Comparison of ENCODE assay signal across 11 cellular contexts in the genomic region with DNA sequence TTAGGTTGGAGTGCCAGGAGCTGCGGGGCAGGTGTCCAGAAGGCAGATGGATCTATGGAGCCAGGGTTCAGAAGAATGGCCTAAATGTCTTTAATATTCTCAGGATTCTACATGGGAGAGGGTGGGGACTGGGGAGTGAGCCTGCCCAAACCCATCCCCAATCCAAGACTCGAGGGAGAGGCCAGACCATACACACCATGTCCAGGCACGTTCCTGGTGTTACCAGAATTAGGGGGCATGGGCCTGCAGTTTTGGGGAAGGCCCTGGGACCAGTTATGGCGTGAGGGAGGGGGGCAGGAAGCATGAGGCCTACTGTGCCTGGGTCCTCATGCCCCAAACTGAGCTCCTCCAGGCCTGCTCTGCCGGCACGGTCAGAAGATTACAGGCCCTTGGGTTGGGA. TPM values are rescaled to one million over a fixed set of nuclear protein-coding genes. Genes with fewer than 3 reads are reported as not detected.
A peak's percentile ranks its signal among the peaks of the same experiment; 100 is the strongest.
DNase-seq lines count a peak whose midpoint lies in the region; ATAC-seq and TF ChIP-seq lines count a peak whose summit lies in the region.
"Had no signal": no experiment of that assay in that cellular context is flagged by ENCODE, and none has a peak within 500 bp of the region (broad histone marks: within the 10 kb centered on the region; RNA-seq: fewer than 3 reads in every experiment).

No MANE protein-coding gene starts in this region.

- no peaks in the 10 kb centered on the region for H3K9me3 Mint-ChIP-seq in naive thymus-derived CD4-positive, alpha-beta T cell

- CTCF ChIA-PET in naive thymus-derived CD4-positive, alpha-beta T cell (lab: Charles Lee) = no interaction called here

- H3K4me1 Mint-ChIP-seq in naive thymus-derived CD4-positive, alpha-beta T cell = peaks cover 17 to 40% (median 25%) of the 10 kb centered on the region in 7 donors

- POLR2A ChIA-PET in naive thymus-derived CD4-positive, alpha-beta T cell (lab: Charles Lee) = interaction anchor here (0.7 to 1.0 kb wide), 2 partner anchors 18 to 56 kb away, joined by 3 read pairs; no protein-coding TSS in a partner anchor

- H3K4me1 ChIP-seq in cardiac muscle cell (ENCODE audit: low read depth) (peaks cover 12% of the 10 kb centered on the region), urinary bladder (ENCODE audit: insufficient read depth) (no peaks in the 10 kb centered on the region)
- peaks cover 8 to 17% of the 10 kb centered on the region in 2 donors for H3K4me1 ChIP-seq in naive thymus-derived CD4-positive, alpha-beta T cell (ENCODE audit: control insufficient read depth in 2 of 2, insufficient read depth in 2 of 2, low read length in 2 of 2)

- H3K36me3 Mint-ChIP-seq in naive thymus-derived CD4-positive, alpha-beta T cell = peaks cover 0 to 3% (median 0%) of the 10 kb centered on the region in 5 donors

- H3K36me3 ChIP-seq in cardiac muscle cell (peaks cover 6% of the 10 kb centered on the region), urinary bladder (ENCODE audit: insufficient read depth) (peaks cover 2% of the 10 kb centered on the region)
- peaks cover 0 to 4% (median 3%) of the 10 kb centered on the region in 3 experiments for H3K36me3 ChIP-seq in naive thymus-derived CD4-positive, alpha-beta T cell (ENCODE audit: control insufficient read depth in 2 of 3, insufficient read depth in 3 of 3, low read length in 3 of 3)

- no peak for ATAC-seq in Right ventricle myocardium inferior
- ATAC-seq in naive thymus-derived CD4-positive, alpha-beta T cell = no peak
- ATAC-seq in GM19023 (IDR thresholded peaks at IDR 0.05; ENCODE audit: unreplicated experiment) = no peak
- no peak for ATAC-seq in HG02798 (IDR thresholded peaks at IDR 0.05; ENCODE audit: poor library complexity, unreplicated experiment)
- no peak for ATAC-seq in GM19324 (IDR thresholded peaks at IDR 0.05; ENCODE audit: low FRiP score, unreplicated experiment)
- ATAC-seq: activated CD8-positive, alpha-beta memory T cell treated with anti-CD3 and anti-CD28 coated beads, Interleukin-2, amount 10 ng/mL, durations not matched to agents 7 days and 5 days; foreskin keratinocyte; stimulated activated naive CD8-positive, alpha-beta T cell treated with anti-CD3 and anti-CD28 coated beads, Interleukin-15, Interleukin-2, amounts not matched to agents 100 U/mL and 50 U/mL, for 24 hours had no signal

- intact Hi-C loops in Right ventricle myocardium inferior (cut with DNase I) = loop anchor here (1.0 kb wide), 1 partner anchor 30 kb away; the partner anchor contains the start of genes CTNS and SHPK
- intact Hi-C loops in naive thymus-derived CD4-positive, alpha-beta T cell (cut with micrococcal nuclease) = loop anchor here (5.0 kb wide), 3 partner anchors 56 to 619 kb away; partner anchors contain the start of genes CAMKK1 (in 1 of the 2) and HASPIN (in 1 of the 2)

- H3K27me3 Mint-ChIP-seq in naive thymus-derived CD4-positive, alpha-beta T cell = peaks cover 0 to 2% (median 0%) of the 10 kb centered on the region in 5 donors
- H3K27me3 Mint-ChIP-seq: activated CD8-positive, alpha-beta memory T cell treated with anti-CD3 and anti-CD28 coated beads, Interleukin-2, amount 10 ng/mL, durations not matched to agents 7 days and 5 days had no signal

- WGBS in urinary bladder = 75% methylated on average over 6 of the region's 6 CpGs

- peak overlapping the region in 1 of 9 donors; percentile 33 for H3K27ac Mint-ChIP-seq in naive thymus-derived CD4-positive, alpha-beta T cell
- H3K27ac Mint-ChIP-seq: activated CD8-positive, alpha-beta memory T cell treated with anti-CD3 and anti-CD28 coated beads, Interleukin-2, amount 10 ng/mL, durations not matched to agents 7 days and 5 days had no signal

- H3K4me3 ChIP-seq in cardiac muscle cell (peak overlapping the region; percentile 78), choroid plexus epithelial cell (ENCODE audit: low read depth, low read length) (peak overlapping the region; percentile 28), urinary bladder (ENCODE audit: low read depth, low read length) (no peak overlapping the region)
- no peak overlapping the region for H3K4me3 ChIP-seq in naive thymus-derived CD4-positive, alpha-beta T cell (ENCODE audit: low read length)

- H3K4me3 Mint-ChIP-seq in naive thymus-derived CD4-positive, alpha-beta T cell = peak overlapping the region in 8 of 10 donors; percentile 10 to 93 (median 44)

- TF ChIP-seq CTCF in cardiac muscle cell (IDR thresholded peaks at IDR 0.05; ENCODE audit: low read depth, low read length) = no peak
- no peak for TF ChIP-seq CTCF in choroid plexus epithelial cell (conservative IDR thresholded peaks at IDR 0.05; ENCODE audit: low read depth, low read length)

- DNase-seq in cardiac muscle cell (ENCODE audit: low read depth in 1 of 2, low spot score in 1 of 2) (no peak), Right ventricle myocardium inferior (ENCODE audit: missing footprints) (no peak), choroid plexus epithelial cell (ENCODE audit: low read depth) (no peak)
- no peak for DNase-seq in naive thymus-derived CD4-positive, alpha-beta T cell
- DNase-seq: activated CD8-positive, alpha-beta memory T cell treated with anti-CD3 and anti-CD28 coated beads, Interleukin-2, amount 10 ng/mL, durations not matched to agents 7 days and 5 days; stimulated activated naive CD8-positive, alpha-beta T cell treated with anti-CD3 and anti-CD28 coated beads, Interleukin-15, Interleukin-2, amounts not matched to agents 100 U/mL and 50 U/mL, for 24 hours had no signal

- H3K27me3 ChIP-seq in cardiac muscle cell = no peaks in the 10 kb centered on the region
- H3K27me3 ChIP-seq in naive thymus-derived CD4-positive, alpha-beta T cell (ENCODE audit: control insufficient read depth in 2 of 2, insufficient read depth in 2 of 2, low read length in 2 of 2) = no peaks in the 10 kb centered on the region
- H3K27me3 ChIP-seq: foreskin keratinocyte had no signal

- peak overlapping the region; percentile 97 for H3K27ac ChIP-seq in cardiac muscle cell
- no peak overlapping the region for H3K27ac ChIP-seq in naive thymus-derived CD4-positive, alpha-beta T cell (ENCODE audit: low read depth, low read length)
- H3K27ac ChIP-seq in urinary bladder (ENCODE audit: low read depth) = peak overlapping the region; percentile 51
- H3K27ac ChIP-seq: foreskin keratinocyte had no signal

- no peaks in the 10 kb centered on the region for H3K9me3 ChIP-seq in cardiac muscle cell (ENCODE audit: low read depth)
- H3K9me3 ChIP-seq in naive thymus-derived CD4-positive, alpha-beta T cell (ENCODE audit: control insufficient read depth in 2 of 3, low read length in 3 of 3) = no peaks in the 10 kb centered on the region

RNA-seq across cellular contexts. Expression of gene TAX1BP3, which starts 1.9 kb away (rescaled TPM):
- total RNA-seq in cardiac muscle cell (141 and 232 TPM in 2 replicates), Right ventricle myocardium inferior (157 TPM), urinary bladder (64.2 TPM)
- polyA plus RNA-seq in cardiac muscle cell (155 and 286 TPM in 2 replicates), urinary bladder (129 TPM)
- 10 to 100 TPM; 10.5 to 28.4 (median 11.7) TPM for total RNA-seq in naive thymus-derived CD4-positive, alpha-beta T cell
- 10 to 100 TPM; 25.5 to 34.0 TPM for polyA plus RNA-seq in naive thymus-derived CD4-positive, alpha-beta T cell

RNA-seq across cellular contexts. Expression of gene EMC6, which starts 2.1 kb away (rescaled TPM):
- 56.0 and 91.8 TPM in 2 replicates for total RNA-seq in cardiac muscle cell
- polyA plus RNA-seq in cardiac muscle cell = 154 and 165 TPM in 2 replicates
- total RNA-seq in Right ventricle myocardium inferior = 65.5 TPM
- 10 to 100 TPM; 23.1 to 39.0 (median 31.2) TPM for total RNA-seq in naive thymus-derived CD4-positive, alpha-beta T cell
- 100 to 1,000 TPM in 1 of 2 donors, 10 to 100 TPM in 1; 76.4 to 133 TPM for polyA plus RNA-seq in naive thymus-derived CD4-positive, alpha-beta T cell
- total RNA-seq in urinary bladder = 7.8 TPM
- 77.1 TPM for polyA plus RNA-seq in urinary bladder

RNA-seq across cellular contexts. Expression of gene P2RX5, which starts 29.4 kb away (rescaled TPM):
- total RNA-seq in cardiac muscle cell (0.09 and 0.46 TPM in 2 replicates), Right ventricle myocardium inferior (19.4 TPM), urinary bladder (1.3 TPM)
- polyA plus RNA-seq in cardiac muscle cell (0.46 TPM in 1 of 2 replicates, not detected in the other), urinary bladder (1.0 TPM)
- total RNA-seq in naive thymus-derived CD4-positive, alpha-beta T cell = 10 to 100 TPM; 10.7 to 94.5 (median 24.6) TPM
- 10 to 100 TPM; 12.3 to 18.2 TPM for polyA plus RNA-seq in naive thymus-derived CD4-positive, alpha-beta T cell

RNA-seq across cellular contexts. Expression of gene CTNS, which starts 30.0 kb away (rescaled TPM):
- 17.0 and 21.1 TPM in 2 replicates for total RNA-seq in cardiac muscle cell
- polyA plus RNA-seq in cardiac muscle cell = 13.5 and 17.8 TPM in 2 replicates
- 6.6 TPM for total RNA-seq in Right ventricle myocardium inferior
- 10 to 100 TPM in 2 of 5 experiments, 1 to 10 TPM in 3; 4.7 to 15.2 (median 8.8) TPM for total RNA-seq in naive thymus-derived CD4-positive, alpha-beta T cell
- 10 to 100 TPM in 1 of 2 donors, 1 to 10 TPM in 1; 8.1 to 12.9 TPM for polyA plus RNA-seq in naive thymus-derived CD4-positive, alpha-beta T cell
- 10.6 TPM for total RNA-seq in urinary bladder
- 13.8 TPM for polyA plus RNA-seq in urinary bladder

RNA-seq across cellular contexts. Expression of gene SHPK, which starts 30.5 kb away (rescaled TPM):
- total RNA-seq in cardiac muscle cell (6.1 and 8.8 TPM in 2 replicates), Right ventricle myocardium inferior (4.4 TPM), urinary bladder (12.6 TPM)
- polyA plus RNA-seq in cardiac muscle cell (3.6 and 5.0 TPM in 2 replicates), urinary bladder (8.0 TPM)
- 10 to 100 TPM in 3 of 5 experiments, 1 to 10 TPM in 2; 6.3 to 11.2 (median 10.8) TPM for total RNA-seq in naive thymus-derived CD4-positive, alpha-beta T cell
- polyA plus RNA-seq in naive thymus-derived CD4-positive, alpha-beta T cell = 1 to 10 TPM; 5.5 to 8.5 TPM

Comparison
In these comparisons a context has a peak if more than half of its experiments do, and no peak if none do; other contexts are left out.
1. H3K4me3 ChIP-seq: peak in cardiac muscle cell (single experiment) and choroid plexus epithelial cell (single experiment); none in naive thymus-derived CD4-positive, alpha-beta T cell (single experiment) and urinary bladder (single experiment).